ENCODE assay signal across 27 cellular contexts in the genomic region with DNA sequence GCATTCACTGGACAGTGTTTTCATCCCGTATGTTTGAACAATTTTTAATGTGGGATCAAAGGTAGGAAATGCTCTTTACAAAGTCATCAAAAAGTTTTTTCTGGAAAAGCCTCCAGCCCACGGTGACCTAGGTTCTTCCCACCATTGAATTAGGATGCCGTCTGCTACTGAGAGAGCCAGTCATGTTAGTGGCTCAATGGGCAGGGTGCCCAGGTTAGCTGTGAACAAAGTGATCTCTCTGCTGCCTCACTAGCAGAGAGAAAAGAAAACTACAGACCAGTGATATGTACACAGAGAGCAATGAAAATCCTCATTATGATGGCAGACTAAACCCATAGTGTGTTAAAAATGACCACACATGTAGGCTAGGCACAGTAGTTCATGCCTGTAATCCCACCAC. TPM values are rescaled to one million over a fixed set of nuclear protein-coding genes. Genes with fewer than 3 reads are reported as not detected.
"Had no signal": no experiment of that assay in that cellular context is flagged by ENCODE, and none has a peak within 500 bp of the region (broad histone marks: within the 10 kb centered on the region; RNA-seq: fewer than 3 reads in every experiment).

No MANE protein-coding gene starts in this region.

- DNase-seq: activated B cell treated with CpG ODN at 0.5 μM for 24 hours; activated CD4-positive, alpha-beta T cell treated with anti-CD3 and anti-CD28 coated beads for 4 hours; activated CD4-positive, alpha-beta T cell treated with anti-CD3 and anti-CD28 coated beads, Interleukin-2, amount 50 U/mL, for 48 hours; activated naive CD4-positive, alpha-beta T cell treated with Interleukin-2 at 50 U/mL for 16 hours; activated naive CD8-positive, alpha-beta T cell treated with anti-CD3 and anti-CD28 coated beads, Interleukin-2, amount 10 ng/mL, durations not matched to agents 7 days and 5 days; activated T-cell treated with anti-CD3 and anti-CD28 coated beads, Interleukin-2, amount 50 U/mL, for 48 hours; amygdala; dermis blood vessel endothelial cell; effector CD8-positive, alpha-beta T cell; foreskin melanocyte; glutamatergic neuron; hippocampal formation; kidney glomerular epithelial cell; left lung; midbrain; right lobe of liver; stimulated activated CD4-positive, alpha-beta T cell treated with anti-CD3 and anti-CD28 coated beads, Interleukin-1b, Interleukin-23, amount 100 ng/mL, for 48 hours; T1000; transverse colon; uterus had no signal

- H3K27ac Mint-ChIP-seq: activated B cell treated with CpG ODN at 0.5 μM for 24 hours; activated naive CD8-positive, alpha-beta T cell treated with anti-CD3 and anti-CD28 coated beads, Interleukin-2, amount 10 ng/mL, durations not matched to agents 7 days and 5 days; nephron; stimulated activated naive CD8-positive, alpha-beta T cell treated with anti-CD3 and anti-CD28 coated beads, Interleukin-15, Interleukin-2, amounts not matched to agents 100 ng/mL and 50 ng/mL, for 24 hours; T-helper 1 cell treated with Interleukin-12 subunit alpha and Interleukin-12 subunit beta and Interleukin-4 antibody, amounts not matched to agents 30 μg/mL and 1 μg/mL, for 36 hours had no signal

- H3K4me3 ChIP-seq: left lung, pancreas, right lobe of liver, skin epidermis, transverse colon, uterus had no signal

- H3K36me3 ChIP-seq: left lung, neutrophil, pancreas, right lobe of liver, transverse colon, uterus had no signal

- ATAC-seq: left lung, right lobe of liver had no signal

- H3K27me3 ChIP-seq: left lung, neutrophil, pancreas, right lobe of liver, transverse colon, uterus had no signal

- H3K9me3 ChIP-seq: neutrophil, pancreas, right lobe of liver, transverse colon, uterus had no signal

- H3K4me3 Mint-ChIP-seq: activated B cell treated with CpG ODN at 0.5 μM for 24 hours; activated naive CD8-positive, alpha-beta T cell treated with anti-CD3 and anti-CD28 coated beads, Interleukin-2, amount 10 ng/mL, durations not matched to agents 7 days and 5 days; nephron; stimulated activated naive CD8-positive, alpha-beta T cell treated with anti-CD3 and anti-CD28 coated beads, Interleukin-15, Interleukin-2, amounts not matched to agents 100 ng/mL and 50 ng/mL, for 24 hours; T-helper 1 cell treated with Interleukin-12 subunit alpha and Interleukin-12 subunit beta and Interleukin-4 antibody, amounts not matched to agents 30 μg/mL and 1 μg/mL, for 36 hours had no signal

- H3K4me1 ChIP-seq: right lobe of liver, uterus had no signal

- H3K27me3 Mint-ChIP-seq: activated B cell treated with CpG ODN at 0.5 μM for 24 hours; activated naive CD8-positive, alpha-beta T cell treated with anti-CD3 and anti-CD28 coated beads, Interleukin-2, amount 10 ng/mL, durations not matched to agents 7 days and 5 days; stimulated activated naive CD8-positive, alpha-beta T cell treated with anti-CD3 and anti-CD28 coated beads, Interleukin-15, Interleukin-2, amounts not matched to agents 100 ng/mL and 50 ng/mL, for 24 hours had no signal

- H3K27ac ChIP-seq: left lung, neutrophil, pancreas, right lobe of liver, skin epidermis, transverse colon, uterus had no signal

RNA-seq across cellular contexts. Expression of a gene that starts 32.9 kb away (rescaled TPM):
- total RNA-seq: activated B cell treated with CpG ODN at 0.5 μM for 24 hours; activated naive CD8-positive, alpha-beta T cell treated with anti-CD3 and anti-CD28 coated beads, Interleukin-2, amount 10 ng/mL, durations not matched to agents 7 days and 5 days; dermis blood vessel endothelial cell; left lung; pulmonary artery endothelial cell; right lobe of liver had no signal
